In the genomic region with DNA sequence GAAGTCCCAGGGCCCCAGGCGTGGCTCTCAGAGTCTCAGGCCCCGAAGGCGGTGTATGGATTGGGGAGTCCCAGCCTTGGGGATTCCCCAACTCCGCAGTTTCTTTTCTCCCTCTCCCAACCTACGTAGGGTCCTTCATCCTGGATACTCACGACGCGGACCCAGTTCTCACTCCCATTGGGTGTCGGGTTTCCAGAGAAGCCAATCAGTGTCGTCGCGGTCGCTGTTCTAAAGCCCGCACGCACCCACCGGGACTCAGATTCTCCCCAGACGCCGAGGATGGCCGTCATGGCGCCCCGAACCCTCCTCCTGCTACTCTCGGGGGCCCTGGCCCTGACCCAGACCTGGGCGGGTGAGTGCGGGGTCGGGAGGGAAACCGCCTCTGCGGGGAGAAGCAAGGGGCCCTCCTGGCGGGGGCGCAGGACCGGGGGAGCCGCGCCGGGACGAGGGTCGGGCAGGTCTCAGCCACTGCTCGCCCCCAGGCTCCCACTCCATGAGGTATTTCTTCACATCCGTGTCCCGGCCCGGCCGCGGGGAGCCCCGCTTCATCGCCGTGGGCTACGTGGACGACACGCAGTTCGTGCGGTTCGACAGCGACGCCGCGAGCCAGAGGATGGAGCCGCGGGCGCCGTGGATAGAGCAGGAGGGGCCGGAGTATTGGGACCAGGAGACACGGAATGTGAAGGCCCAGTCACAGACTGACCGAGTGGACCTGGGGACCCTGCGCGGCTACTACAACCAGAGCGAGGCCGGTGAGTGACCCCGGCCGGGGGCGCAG, we compare ENCODE assay signal across 1 cellular context.
TF ChIP-seq lines count a peak whose summit lies in the region.

A gene (plus strand): TSS at position 258 of the 778 bp plus-strand sequence. CDS start 22 bp downstream, at position 280.

TF ChIP-seq in GM12878, 131 proteins besides CTCF, POLR2A, EP300 and RAD21 (continued from another document):
- TF ChIP-seq POLR2AphosphoS5 (IDR thresholded peaks at IDR 0.05; ENCODE audit: low read length), result peak; percentile 99
- TF ChIP-seq TCF3 (IDR thresholded peaks at IDR 0.05; ENCODE audit: borderline replicate concordance, insufficient read depth, low read depth, low read length), result peak; percentile 85; the same call in 1 of the 2 replicates
- TF ChIP-seq RFX5 (IDR thresholded peaks at IDR 0.05; ENCODE audit: low read depth, low read length), result peak; percentile 98
- peak; percentile 79 for TF ChIP-seq BACH1 (IDR thresholded peaks at IDR 0.05; ENCODE audit: borderline replicate concordance)
- TF ChIP-seq BRCA1 (IDR thresholded peaks at IDR 0.05; ENCODE audit: low read depth, low read length), result no peak
- no peak for TF ChIP-seq TARDBP (IDR thresholded peaks at IDR 0.05; ENCODE audit: borderline replicate concordance)
- TF ChIP-seq, protein P1, sequence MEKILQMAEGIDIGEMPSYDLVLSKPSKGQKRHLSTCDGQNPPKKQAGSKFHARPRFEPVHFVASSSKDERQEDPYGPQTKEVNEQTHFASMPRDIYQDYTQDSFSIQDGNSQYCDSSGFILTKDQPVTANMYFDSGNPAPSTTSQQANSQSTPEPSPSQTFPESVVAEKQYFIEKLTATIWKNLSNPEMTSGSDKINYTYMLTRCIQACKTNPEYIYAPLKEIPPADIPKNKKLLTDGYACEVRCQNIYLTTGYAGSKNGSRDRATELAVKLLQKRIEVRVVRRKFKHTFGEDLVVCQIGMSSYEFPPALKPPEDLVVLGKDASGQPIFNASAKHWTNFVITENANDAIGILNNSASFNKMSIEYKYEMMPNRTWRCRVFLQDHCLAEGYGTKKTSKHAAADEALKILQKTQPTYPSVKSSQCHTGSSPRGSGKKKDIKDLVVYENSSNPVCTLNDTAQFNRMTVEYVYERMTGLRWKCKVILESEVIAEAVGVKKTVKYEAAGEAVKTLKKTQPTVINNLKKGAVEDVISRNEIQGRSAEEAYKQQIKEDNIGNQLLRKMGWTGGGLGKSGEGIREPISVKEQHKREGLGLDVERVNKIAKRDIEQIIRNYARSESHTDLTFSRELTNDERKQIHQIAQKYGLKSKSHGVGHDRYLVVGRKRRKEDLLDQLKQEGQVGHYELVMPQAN (conservative IDR thresholded peaks at IDR 0.05), result peak; percentile 47; the same call in 1 of the 2 replicates
- TF ChIP-seq, protein P2, sequence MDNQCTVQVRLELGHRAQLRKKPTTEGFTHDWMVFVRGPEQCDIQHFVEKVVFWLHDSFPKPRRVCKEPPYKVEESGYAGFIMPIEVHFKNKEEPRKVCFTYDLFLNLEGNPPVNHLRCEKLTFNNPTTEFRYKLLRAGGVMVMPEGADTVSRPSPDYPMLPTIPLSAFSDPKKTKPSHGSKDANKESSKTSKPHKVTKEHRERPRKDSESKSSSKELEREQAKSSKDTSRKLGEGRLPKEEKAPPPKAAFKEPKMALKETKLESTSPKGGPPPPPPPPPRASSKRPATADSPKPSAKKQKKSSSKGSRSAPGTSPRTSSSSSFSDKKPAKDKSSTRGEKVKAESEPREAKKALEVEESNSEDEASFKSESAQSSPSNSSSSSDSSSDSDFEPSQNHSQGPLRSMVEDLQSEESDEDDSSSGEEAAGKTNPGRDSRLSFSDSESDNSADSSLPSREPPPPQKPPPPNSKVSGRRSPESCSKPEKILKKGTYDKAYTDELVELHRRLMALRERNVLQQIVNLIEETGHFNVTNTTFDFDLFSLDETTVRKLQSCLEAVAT (IDR thresholded peaks at IDR 0.05), result 0 out of 2 replicates have a peak, but pooled peaks have one; percentile 60
- TF ChIP-seq ETV6 (conservative IDR thresholded peaks at IDR 0.05 in 1 of 2, IDR thresholded peaks at IDR 0.05 in 1 of 2; ENCODE audit: borderline replicate concordance in 1 of 2, low read depth in 1 of 2), result peak in 1 of 2 experiments; percentile 23; a peak in 1 of 4 replicates
- peak; percentile 62; the same call in 1 of the 2 replicates for TF ChIP-seq CHD2 (IDR thresholded peaks at IDR 0.05; ENCODE audit: borderline replicate concordance, low read depth, low read length)
- no peak; the same call in 1 of the 2 replicates for TF ChIP-seq TBL1XR1 (IDR thresholded peaks at IDR 0.05; ENCODE audit: low read depth, low read length)
- TF ChIP-seq YY1 (IDR thresholded peaks at IDR 0.05; ENCODE audit: low read depth, low read length), result peak; percentile 90
- TF ChIP-seq POLR2AphosphoS2 (IDR thresholded peaks at IDR 0.05; ENCODE audit: low read depth, low read length), result peak; percentile 98
- TF ChIP-seq, protein P3, sequence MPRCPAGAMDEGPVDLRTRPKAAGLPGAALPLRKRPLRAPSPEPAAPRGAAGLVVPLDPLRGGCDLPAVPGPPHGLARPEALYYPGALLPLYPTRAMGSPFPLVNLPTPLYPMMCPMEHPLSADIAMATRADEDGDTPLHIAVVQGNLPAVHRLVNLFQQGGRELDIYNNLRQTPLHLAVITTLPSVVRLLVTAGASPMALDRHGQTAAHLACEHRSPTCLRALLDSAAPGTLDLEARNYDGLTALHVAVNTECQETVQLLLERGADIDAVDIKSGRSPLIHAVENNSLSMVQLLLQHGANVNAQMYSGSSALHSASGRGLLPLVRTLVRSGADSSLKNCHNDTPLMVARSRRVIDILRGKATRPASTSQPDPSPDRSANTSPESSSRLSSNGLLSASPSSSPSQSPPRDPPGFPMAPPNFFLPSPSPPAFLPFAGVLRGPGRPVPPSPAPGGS (IDR thresholded peaks at IDR 0.05; ENCODE audit: borderline replicate concordance, insufficient read depth, low read depth, low read length, poor library complexity, severe bottlenecking), result no peak
- TF ChIP-seq, protein P4, sequence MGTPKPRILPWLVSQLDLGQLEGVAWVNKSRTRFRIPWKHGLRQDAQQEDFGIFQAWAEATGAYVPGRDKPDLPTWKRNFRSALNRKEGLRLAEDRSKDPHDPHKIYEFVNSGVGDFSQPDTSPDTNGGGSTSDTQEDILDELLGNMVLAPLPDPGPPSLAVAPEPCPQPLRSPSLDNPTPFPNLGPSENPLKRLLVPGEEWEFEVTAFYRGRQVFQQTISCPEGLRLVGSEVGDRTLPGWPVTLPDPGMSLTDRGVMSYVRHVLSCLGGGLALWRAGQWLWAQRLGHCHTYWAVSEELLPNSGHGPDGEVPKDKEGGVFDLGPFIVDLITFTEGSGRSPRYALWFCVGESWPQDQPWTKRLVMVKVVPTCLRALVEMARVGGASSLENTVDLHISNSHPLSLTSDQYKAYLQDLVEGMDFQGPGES (IDR thresholded peaks at IDR 0.05), result 0 out of 2 replicates have a peak, but pooled peaks have one; percentile 10
- TF ChIP-seq CREB1 (IDR thresholded peaks at IDR 0.05; ENCODE audit: low read depth), result peak; percentile 97
- peak; percentile 93 for TF ChIP-seq SMAD5 (IDR thresholded peaks at IDR 0.05; ENCODE audit: low read depth)
- TF ChIP-seq JUND (IDR thresholded peaks at IDR 0.05; ENCODE audit: low read depth, low read length), result 0 out of 2 replicates have a peak, but pooled peaks have one; percentile 8
- TF ChIP-seq TCF7 (IDR thresholded peaks at IDR 0.05; ENCODE audit: borderline replicate concordance), result no peak
- TF ChIP-seq RAD51 (IDR thresholded peaks at IDR 0.05), result no peak
